2 cellular contexts compared by ENCODE assay signal in genomic region chr10:127278001-127278400, GRCh38.
TF ChIP-seq lines count a peak whose summit lies in the region.

No MANE protein-coding gene starts in this region.

TF ChIP-seq in IMR-90, 13 proteins besides CTCF, POLR2A, EP300 and RAD21:
- TF ChIP-seq FOS (IDR thresholded peaks at IDR 0.05; ENCODE audit: low read depth, low read length): peak; percentile 27; the same call in 1 of the 2 replicates
- no peak for TF ChIP-seq USF2 (IDR thresholded peaks at IDR 0.05; ENCODE audit: low read depth, low read length)

TF ChIP-seq in GM12891, 5 proteins besides CTCF, POLR2A, EP300 and RAD21:
- TF ChIP-seq POLR2AphosphoS5 (IDR thresholded peaks at IDR 0.05; ENCODE audit: low read depth, low read length): no peak
- TF ChIP-seq POU2F2 (IDR thresholded peaks at IDR 0.05; ENCODE audit: low read depth, low read length): no peak
- no peak for TF ChIP-seq PAX5 (IDR thresholded peaks at IDR 0.05; ENCODE audit: insufficient read depth, low read length, severe bottlenecking)
- no peak for TF ChIP-seq SPI1 (IDR thresholded peaks at IDR 0.05; ENCODE audit: low read depth, low read length)
- no peak for TF ChIP-seq TAF1 (IDR thresholded peaks at IDR 0.05; ENCODE audit: low read depth, low read length)
